Comparison of ENCODE assay signal across 27 cellular contexts in genomic region chr12:128205145-128205544, GRCh38.
"Had no signal": no experiment of that assay in that cellular context is flagged by ENCODE, and none has a peak within 500 bp of the region (broad histone marks: within the 10 kb centered on the region; RNA-seq: fewer than 3 reads in every experiment).

No MANE protein-coding gene starts in this region.

- FAIRE-seq: kidney, pancreas, small intestine had no signal

- H3K4me2 ChIP-seq: hepatocyte had no signal

- DNase-seq: kidney; left colon; left lung; lower lobe of right lung; mammary epithelial cell; mesenchymal stem cell; naive thymus-derived CD8-positive, alpha-beta T cell; nucleus accumbens; pancreas; posterior cingulate gyrus; retina; right cardiac atrium; sigmoid colon; small intestine; spleen; stimulated activated CD4-positive, alpha-beta T cell treated with anti-CD3 and anti-CD28 coated beads, Interleukin-1b, Interleukin-23, amount 100 ng/mL, for 48 hours; stimulated activated CD4-positive, alpha-beta T cell treated with anti-CD3 and anti-CD28 coated beads, Interleukin-2, amount 100 ng/mL, for 48 hours; stimulated activated CD4-positive, alpha-beta T cell treated with anti-CD3 and anti-CD28 coated beads, Interleukin-4, amount 100 ng/mL, for 4 hours; stimulated activated CD8-positive, alpha-beta memory T cell treated with anti-CD3 and anti-CD28 coated beads, Interleukin-4, amount 100 ng/mL, for 48 hours; stimulated activated naive CD4-positive, alpha-beta T cell treated with Interleukin-2 at 50 U/mL for 16 hours; stimulated activated naive CD8-positive, alpha-beta T cell treated with anti-CD3 and anti-CD28 coated beads, Interleukin-15, amount 100 ng/mL, for 72 hours; substantia nigra; upper lobe of left lung had no signal

- H3K36me3 ChIP-seq: left lung, lower lobe of right lung, pancreas, prostate gland, sigmoid colon, spleen, tibial nerve, upper lobe of left lung had no signal

- H2AFZ ChIP-seq: hepatocyte had no signal

- ATAC-seq: left colon; left lung; lower lobe of right lung; naive thymus-derived CD8-positive, alpha-beta T cell; pancreas; right cardiac atrium; stimulated activated memory B cell treated with anti-CD40 and anti-IgM and Interleukin-4, amounts not matched to agents 10 μg/mL and 1 μg/mL and 100 μg/mL, for 72 hours; stimulated activated naive CD8-positive, alpha-beta T cell treated with anti-CD3 and anti-CD28 coated beads, Interleukin-15, amount 100 ng/mL, for 72 hours had no signal

- H3K27ac ChIP-seq: hepatocyte, left lung, lower lobe of right lung, pancreas, prostate gland, sigmoid colon, spleen, tibial nerve, upper lobe of left lung had no signal

- H3K9me3 ChIP-seq: pancreas, prostate gland had no signal

- H3K4me1 ChIP-seq: left lung, lower lobe of right lung, pancreas, prostate gland, sigmoid colon, spleen, tibial nerve, upper lobe of left lung had no signal

- H3K4me3 ChIP-seq: hepatocyte, left lung, lower lobe of right lung, pancreas, prostate gland, sigmoid colon, spleen, tibial nerve, upper lobe of left lung had no signal

- H3K27me3 ChIP-seq: hepatocyte, left lung, pancreas, sigmoid colon, spleen, tibial nerve, upper lobe of left lung had no signal

- H3K79me2 ChIP-seq: hepatocyte had no signal
